Comparison of ENCODE assay signal across 13 cellular contexts in genomic region chr6:35328108-35328723, GRCh38. TPM values are rescaled to one million over a fixed set of nuclear protein-coding genes. Genes with fewer than 3 reads are reported as not detected.
DNase-seq lines count a peak whose midpoint lies in the region; ATAC-seq, FAIRE-seq and TF ChIP-seq lines count a peak whose summit lies in the region.
"Had no signal": no experiment of that assay in that cellular context is flagged by ENCODE, and none has a peak within 500 bp of the region (broad histone marks: within the 10 kb centered on the region; RNA-seq: fewer than 3 reads in every experiment).

No MANE protein-coding gene starts in this region.

- H3K4me1 ChIP-seq in H1 (replicated peaks in 1 of 4; ENCODE audit: control insufficient read depth in 3 of 4, insufficient read depth in 4 of 4, low read length in 3 of 4) (no peaks in the 10 kb centered on the region), gastroesophageal sphincter (no peaks in the 10 kb centered on the region)
- H3K4me1 ChIP-seq: adrenal gland, Peyer's patch, vagina had no signal

- no peak overlapping the region for H3K27ac ChIP-seq in H1 (ENCODE audit: low read depth, low read length)
- no peak overlapping the region for H3K27ac ChIP-seq in gastroesophageal sphincter
- H3K27ac ChIP-seq: adrenal gland, Peyer's patch, vagina had no signal

- no peak overlapping the region for H3K4me3 Mint-ChIP-seq in activated naive CD4-positive, alpha-beta T cell treated with anti-CD3 and anti-CD28 coated beads, Interleukin-2, amount 50 U/mL, for 24 hours
- H3K4me3 Mint-ChIP-seq in activated naive CD4-positive, alpha-beta T cell treated with anti-CD3 and anti-CD28 coated beads for 36 hours = no peak overlapping the region
- H3K4me3 Mint-ChIP-seq in type B pancreatic cell = no peak overlapping the region
- H3K4me3 Mint-ChIP-seq: stimulated activated naive CD8-positive, alpha-beta T cell treated with anti-CD3 and anti-CD28 coated beads, Interleukin-15, Interleukin-2, amounts not matched to agents 100 ng/mL and 50 ng/mL, for 24 hours had no signal

- CTCF ChIA-PET in activated naive CD4-positive, alpha-beta T cell treated with anti-CD3 and anti-CD28 coated beads for 36 hours (lab: Charles Lee) = interaction anchor here (0.6 to 9.6 kb wide), 23 partner anchors 8 to 1184 kb away, joined by 3 to 188 read pairs (median 4); partner anchors contain the start of genes DEF6, FANCE and PPARD
- CTCF ChIA-PET in H1 (lab: Charles Lee; ENCODE audit: partially characterized antibody) = interaction anchor here (0.6 to 21.2 kb wide), 27 partner anchors 11 to 1193 kb away, joined by 3 to 358 read pairs (median 4); partner anchors contain the start of genes DEF6 and PPARD

- no peak overlapping the region for H4K5ac ChIP-seq in H1 (ENCODE audit: insufficient read length, low read depth, low read length)

- H4K91ac ChIP-seq in H1 (replicated peaks; ENCODE audit: insufficient read length, low read length) = no peak overlapping the region

- no peaks in the 10 kb centered on the region for H3K79me1 ChIP-seq in H1 (ENCODE audit: low read depth, low read length)

- H2BK20ac ChIP-seq in H1 (ENCODE audit: low read length) = 0 out of 2 replicates have a peak overlapping the region, but pooled peaks have one; percentile 29

- no peaks in the 10 kb centered on the region for H3K9me3 Mint-ChIP-seq in activated naive CD4-positive, alpha-beta T cell treated with anti-CD3 and anti-CD28 coated beads, Interleukin-2, amount 50 U/mL, for 24 hours
- H3K9me3 Mint-ChIP-seq in activated naive CD4-positive, alpha-beta T cell treated with anti-CD3 and anti-CD28 coated beads for 36 hours = peaks cover 3% of the 10 kb centered on the region
- no peaks in the 10 kb centered on the region for H3K9me3 Mint-ChIP-seq in type B pancreatic cell

- H2AK5ac ChIP-seq in H1 (ENCODE audit: low read depth, low read length) = no peak overlapping the region

- H3K4me1 Mint-ChIP-seq in activated naive CD4-positive, alpha-beta T cell treated with anti-CD3 and anti-CD28 coated beads, Interleukin-2, amount 50 U/mL, for 24 hours = peaks cover 26% of the 10 kb centered on the region
- H3K4me1 Mint-ChIP-seq in activated naive CD4-positive, alpha-beta T cell treated with anti-CD3 and anti-CD28 coated beads for 36 hours (ENCODE audit: low read depth) = peaks cover 24% of the 10 kb centered on the region
- peaks cover 6% of the 10 kb centered on the region for H3K4me1 Mint-ChIP-seq in type B pancreatic cell (ENCODE audit: unreplicated experiment)

- no peaks in the 10 kb centered on the region for H4K20me1 ChIP-seq in H1 (replicated peaks in 1 of 2; ENCODE audit: control insufficient read depth in 1 of 2, insufficient read depth in 2 of 2, low read length in 2 of 2)

- H3K36me3 ChIP-seq in H1 (ENCODE audit: control insufficient read depth in 2 of 4, insufficient read depth in 4 of 4, low read length in 3 of 4) (no peaks in the 10 kb centered on the region), gastroesophageal sphincter (no peaks in the 10 kb centered on the region)
- H3K36me3 ChIP-seq: adrenal gland, Peyer's patch, vagina had no signal

- TF ChIP-seq EP300 in H1 (IDR thresholded peaks at IDR 0.05; ENCODE audit: borderline replicate concordance in 1 of 2, low read depth in 2 of 2, low read length in 2 of 2) = no peak
- no peak for TF ChIP-seq EP300 in gastroesophageal sphincter (IDR thresholded peaks at IDR 0.05)

- H2BK12ac ChIP-seq in H1 (ENCODE audit: low read depth, low read length) = no peak overlapping the region

- intact Hi-C loops in activated naive CD4-positive, alpha-beta T cell treated with anti-CD3 and anti-CD28 coated beads for 36 hours (cut with micrococcal nuclease) = no loop called here

- DNase-seq in activated naive CD4-positive, alpha-beta T cell treated with anti-CD3 and anti-CD28 coated beads for 36 hours = no peak
- DNase-seq in M059J (ENCODE audit: low read depth) (peak; percentile 38), H1 (ENCODE audit: low read depth in 1 of 2, low spot score in 2 of 2) (no peak), type B pancreatic cell (ENCODE audit: extremely low spot score, unreplicated experiment) (peak; percentile 13)

- WGBS in H1 (ENCODE audit: extremely low coverage in 1 of 2, insufficient coverage in 1 of 2, insufficient read length in 1 of 2, insufficient replicate concordance in 2 of 2, low coverage in 1 of 2, low lambda C conversion rate in 2 of 2, missing lambda C conversion rate in 1 of 2), 2 experiments = 88% methylated on average over 1 of the region's 1 CpG; no CpG with 5 or more reads in 1 of the 2 experiments
- 100% methylated on average over 1 of the region's 1 CpG; no CpG with 5 or more reads in 1 of the 2 donors for WGBS in gastroesophageal sphincter (ENCODE audit: low coverage in 1 of 2), 2 donors

- FAIRE-seq in H1 (lab: Jason Lieb, UNC) = no peak

- H3K18ac ChIP-seq in H1 (ENCODE audit: extremely low read depth, low read length) = no peak overlapping the region

- H3K27ac Mint-ChIP-seq in activated naive CD4-positive, alpha-beta T cell treated with anti-CD3 and anti-CD28 coated beads, Interleukin-2, amount 50 U/mL, for 24 hours = peak overlapping the region; percentile 87
- H3K27ac Mint-ChIP-seq in activated naive CD4-positive, alpha-beta T cell treated with anti-CD3 and anti-CD28 coated beads for 36 hours = no peak overlapping the region
- H3K27ac Mint-ChIP-seq in type B pancreatic cell = no peak overlapping the region
- H3K27ac Mint-ChIP-seq: progenitor cell of endocrine pancreas had no signal

- no peak for TF ChIP-seq CTCF in H1 (IDR thresholded peaks at IDR 0.05; ENCODE audit: control extremely low read depth in 1 of 3, insufficient read depth in 1 of 3, low read depth in 1 of 3, low read length in 3 of 3)
- no peak for TF ChIP-seq CTCF in type B pancreatic cell (conservative IDR thresholded peaks at IDR 0.05)
- TF ChIP-seq CTCF in gastroesophageal sphincter (IDR thresholded peaks at IDR 0.05) = no peak

- TF ChIP-seq RAD21 in H1 (IDR thresholded peaks at IDR 0.05 in 1 of 2, conservative IDR thresholded peaks at IDR 0.05 in 1 of 2; ENCODE audit: low read depth in 2 of 2, low read length in 2 of 2) = no peak

- H3K79me2 ChIP-seq in H1 (ENCODE audit: control insufficient read depth in 1 of 2, insufficient read depth in 2 of 2, low read length in 2 of 2) = no peaks in the 10 kb centered on the region

- TF ChIP-seq POLR2A in H1 (IDR thresholded peaks at IDR 0.05; ENCODE audit: control extremely low read depth in 1 of 2, low read depth in 2 of 2, low read length in 2 of 2) = no peak
- no peak for TF ChIP-seq POLR2A in gastroesophageal sphincter (IDR thresholded peaks at IDR 0.05)

- 0 out of 8 replicates have a peak overlapping the region, but pooled peaks of 1 of the 4 experiments have one; percentile 7 for H3K4me3 ChIP-seq in H1 (ENCODE audit: extremely low read depth in 1 of 4, insufficient read depth in 2 of 4, low read depth in 3 of 4, low read length in 4 of 4)
- no peak overlapping the region for H3K4me3 ChIP-seq in gastroesophageal sphincter
- H3K4me3 ChIP-seq: adrenal gland, Peyer's patch, vagina had no signal

- no peak overlapping the region for H2BK5ac ChIP-seq in H1 (ENCODE audit: low read depth, low read length)

- H2BK120ac ChIP-seq in H1 (replicated peaks; ENCODE audit: low read depth, low read length) = no peak overlapping the region

- no peak for ATAC-seq in HG03342 (IDR thresholded peaks at IDR 0.05; ENCODE audit: unreplicated experiment)
- no peak for ATAC-seq in GM21529 (IDR thresholded peaks at IDR 0.05; ENCODE audit: unreplicated experiment)
- no peak for ATAC-seq in gastroesophageal sphincter

- H3K23me2 ChIP-seq in H1 (ENCODE audit: low read depth, low read length) = no peaks in the 10 kb centered on the region

- H3K14ac ChIP-seq in H1 (ENCODE audit: insufficient read length) = no peak overlapping the region

- H3K4ac ChIP-seq in H1 (replicated peaks; ENCODE audit: insufficient read length, low read depth, low read length) = no peak overlapping the region

- H2BK15ac ChIP-seq in H1 (ENCODE audit: low read length) = no peak overlapping the region

- H3K9ac ChIP-seq in H1 (replicated peaks in 1 of 4; ENCODE audit: extremely low read depth in 1 of 4, low read depth in 3 of 4, low read length in 3 of 4) = no peak overlapping the region

- peaks cover 9% of the 10 kb centered on the region for H3K36me3 Mint-ChIP-seq in activated naive CD4-positive, alpha-beta T cell treated with anti-CD3 and anti-CD28 coated beads, Interleukin-2, amount 50 U/mL, for 24 hours
- H3K36me3 Mint-ChIP-seq in activated naive CD4-positive, alpha-beta T cell treated with anti-CD3 and anti-CD28 coated beads for 36 hours (ENCODE audit: low read depth) = peaks cover 9% of the 10 kb centered on the region
- H3K36me3 Mint-ChIP-seq in type B pancreatic cell = no peaks in the 10 kb centered on the region

- H3K4me2 ChIP-seq in H1 (ENCODE audit: insufficient read depth in 1 of 2, low read depth in 2 of 2, low read length in 2 of 2) = no peak overlapping the region

- H3K27me3 ChIP-seq in H1 (replicated peaks in 1 of 4; ENCODE audit: control insufficient read depth in 3 of 4, extremely low read depth in 1 of 4, insufficient read depth in 3 of 4, low read length in 3 of 4) = no peaks in the 10 kb centered on the region
- H3K27me3 ChIP-seq in gastroesophageal sphincter = peaks cover 22% of the 10 kb centered on the region
- H3K27me3 ChIP-seq: adrenal gland, Peyer's patch, vagina had no signal

- peak overlapping the region; percentile 64; the same call in 1 of the 2 replicates for H2AFZ ChIP-seq in H1 (ENCODE audit: low read length)

- H3K27me3 Mint-ChIP-seq in activated naive CD4-positive, alpha-beta T cell treated with anti-CD3 and anti-CD28 coated beads, Interleukin-2, amount 50 U/mL, for 24 hours = no peaks in the 10 kb centered on the region
- no peaks in the 10 kb centered on the region for H3K27me3 Mint-ChIP-seq in activated naive CD4-positive, alpha-beta T cell treated with anti-CD3 and anti-CD28 coated beads for 36 hours (ENCODE audit: low read depth)
- no peaks in the 10 kb centered on the region for H3K27me3 Mint-ChIP-seq in type B pancreatic cell
- H3K27me3 Mint-ChIP-seq: stimulated activated naive CD8-positive, alpha-beta T cell treated with anti-CD3 and anti-CD28 coated beads, Interleukin-15, Interleukin-2, amounts not matched to agents 100 ng/mL and 50 ng/mL, for 24 hours had no signal

- H3K56ac ChIP-seq in H1 (replicated peaks; ENCODE audit: insufficient read length, low read depth, low read length) = no peak overlapping the region

- no peak overlapping the region for H4K8ac ChIP-seq in H1 (ENCODE audit: extremely low read depth, insufficient read depth, low read length)

- no peak overlapping the region for H3K23ac ChIP-seq in H1 (ENCODE audit: insufficient read length)

- POLR2A ChIA-PET in H1 (lab: Charles Lee; ENCODE audit: partially characterized antibody) = interaction anchor here (1.2 to 1.4 kb wide), 2 partner anchors 9 to 140 kb away, joined by 4 to 5 read pairs; partner anchors contain the start of gene RPL10A

- H3K9me3 ChIP-seq in H1 (ENCODE audit: insufficient read depth in 2 of 2, low read depth in 1 of 2, low read length in 1 of 2) (peaks cover 4% of the 10 kb centered on the region in 2 experiments; a peak in 3 of 4 replicates), gastroesophageal sphincter (no peaks in the 10 kb centered on the region)
- H3K9me3 ChIP-seq: adrenal gland, Peyer's patch, vagina had no signal

RNA-seq across cellular contexts. Expression of gene PPARD, which starts 14.1 kb away (rescaled TPM):
- total RNA-seq in activated naive CD4-positive, alpha-beta T cell treated with anti-CD3 and anti-CD28 coated beads for 36 hours = 10 to 100 TPM; 10.8 to 11.2 TPM
- 12.5 and 22.7 TPM in 2 replicates for total RNA-seq in M059J (2014; rRNA removed; shearing (Covaris generic))
- total RNA-seq in H1 (2021; fragmentation: NEBNext Ultra II Directional; extraction: Animal tissue kit (Norgen Biotek cat#: 25700)) = 14.9 and 16.9 TPM in 2 replicates
- polyA plus RNA-seq in H1 (2011; rRNA removed) = 14.6 and 18.9 TPM in 2 replicates
- polyA plus RNA-seq in H1 (2011; cell fraction: cytosol; rRNA removed) = 11.9 TPM
- polyA plus RNA-seq in H1 (2011; cell fraction: nucleus; rRNA removed) = 12.8 TPM
- 10.5 to 16.1 TPM (median 14.7 TPM) in 4 replicates for polyA plus RNA-seq in H1 (2012, experiment 1 of 2)
- polyA plus RNA-seq in H1 (2012, experiment 2 of 2) = 11.9 TPM
- polyA plus RNA-seq in H1 (2013, experiment 1 of 2) = 10.8 TPM
- polyA plus RNA-seq in H1 (2013, experiment 2 of 2) = 10.5 TPM
- 6.6 and 10.4 TPM in 2 replicates for polyA minus RNA-seq in H1 (2011; rRNA and poly(A)+ RNA removed)
- 7.1 TPM for polyA minus RNA-seq in H1 (2011; cell fraction: cytosol; rRNA and poly(A)+ RNA removed)
- polyA minus RNA-seq in H1 (2011; cell fraction: nucleus; rRNA and poly(A)+ RNA removed) = 6.8 TPM
- total RNA-seq in type B pancreatic cell (ENCODE audit: low replicate concordance) (21.9 and 27.1 TPM in 2 replicates), gastroesophageal sphincter (10 to 100 TPM; 10.3 to 16.0 (median 13.3) TPM)

RNA-seq across cellular contexts. Expression of gene DEF6, which starts 30.6 kb away (rescaled TPM):
- total RNA-seq in activated naive CD4-positive, alpha-beta T cell treated with anti-CD3 and anti-CD28 coated beads for 36 hours = 10 to 100 TPM; 89.9 to 90.6 TPM
- total RNA-seq in M059J (2014; rRNA removed; shearing (Covaris generic)) = 0.44 and 0.57 TPM in 2 replicates
- 4.1 and 4.5 TPM in 2 replicates for total RNA-seq in H1 (2021; fragmentation: NEBNext Ultra II Directional; extraction: Animal tissue kit (Norgen Biotek cat#: 25700))
- 3.3 and 4.8 TPM in 2 replicates for polyA plus RNA-seq in H1 (2011; rRNA removed)
- 7.2 TPM for polyA plus RNA-seq in H1 (2011; cell fraction: cytosol; rRNA removed)
- polyA plus RNA-seq in H1 (2011; cell fraction: nucleus; rRNA removed) = 10.3 TPM
- polyA plus RNA-seq in H1 (2012, experiment 1 of 2) = 2.7 to 5.1 TPM (median 4.5 TPM) in 4 replicates
- polyA plus RNA-seq in H1 (2012, experiment 2 of 2) = 2.9 TPM
- 4.4 TPM for polyA plus RNA-seq in H1 (2013, experiment 1 of 2)
- 4.6 TPM for polyA plus RNA-seq in H1 (2013, experiment 2 of 2)
- polyA minus RNA-seq in H1 (2011; rRNA and poly(A)+ RNA removed) = 2.3 and 3.5 TPM in 2 replicates
- polyA minus RNA-seq in H1 (2011; cell fraction: cytosol; rRNA and poly(A)+ RNA removed) = 1.6 TPM
- 3.0 TPM for polyA minus RNA-seq in H1 (2011; cell fraction: nucleus; rRNA and poly(A)+ RNA removed)
- total RNA-seq in type B pancreatic cell (ENCODE audit: low replicate concordance) (6.2 and 12.1 TPM in 2 replicates), gastroesophageal sphincter (1 to 10 TPM in 3 of 4 donors, under 1 TPM in 1; 0.78 to 4.6 (median 4.3) TPM)

Comparison
In these comparisons a context has a peak if more than half of its experiments do, and no peak if none do; other contexts are left out.
1. DNase-seq: peak in M059J (single experiment) and type B pancreatic cell (single experiment); none in activated naive CD4-positive, alpha-beta T cell treated with anti-CD3 and anti-CD28 coated beads for 36 hours (single experiment) and H1 (0 of 2).